ENCODE assay signal across 1 cellular context in the genomic region with DNA sequence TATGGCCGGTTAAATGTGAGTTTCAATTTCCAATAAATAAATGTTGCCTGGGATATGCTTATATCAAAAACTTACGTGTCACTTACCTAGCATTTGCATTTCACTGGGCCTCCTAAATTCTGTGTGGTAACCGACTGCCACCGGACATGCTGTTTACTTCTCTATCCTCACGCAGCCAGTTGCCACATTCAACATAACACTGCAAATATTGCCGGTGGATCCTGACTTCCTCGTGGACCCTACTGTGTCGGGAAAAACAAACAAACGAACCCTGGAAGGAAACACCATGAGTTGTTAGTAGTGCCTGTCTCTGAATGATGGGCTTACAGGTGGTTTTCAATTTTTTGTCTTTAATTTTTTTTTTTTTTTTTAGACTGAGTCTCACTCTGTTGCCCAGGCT.
TF ChIP-seq lines count a peak whose summit lies in the region.

No MANE protein-coding gene starts in this region.

TF ChIP-seq in WTC11, 78 proteins besides CTCF, POLR2A, EP300 and RAD21 (continued from another document):
- TF ChIP-seq, protein P1, sequence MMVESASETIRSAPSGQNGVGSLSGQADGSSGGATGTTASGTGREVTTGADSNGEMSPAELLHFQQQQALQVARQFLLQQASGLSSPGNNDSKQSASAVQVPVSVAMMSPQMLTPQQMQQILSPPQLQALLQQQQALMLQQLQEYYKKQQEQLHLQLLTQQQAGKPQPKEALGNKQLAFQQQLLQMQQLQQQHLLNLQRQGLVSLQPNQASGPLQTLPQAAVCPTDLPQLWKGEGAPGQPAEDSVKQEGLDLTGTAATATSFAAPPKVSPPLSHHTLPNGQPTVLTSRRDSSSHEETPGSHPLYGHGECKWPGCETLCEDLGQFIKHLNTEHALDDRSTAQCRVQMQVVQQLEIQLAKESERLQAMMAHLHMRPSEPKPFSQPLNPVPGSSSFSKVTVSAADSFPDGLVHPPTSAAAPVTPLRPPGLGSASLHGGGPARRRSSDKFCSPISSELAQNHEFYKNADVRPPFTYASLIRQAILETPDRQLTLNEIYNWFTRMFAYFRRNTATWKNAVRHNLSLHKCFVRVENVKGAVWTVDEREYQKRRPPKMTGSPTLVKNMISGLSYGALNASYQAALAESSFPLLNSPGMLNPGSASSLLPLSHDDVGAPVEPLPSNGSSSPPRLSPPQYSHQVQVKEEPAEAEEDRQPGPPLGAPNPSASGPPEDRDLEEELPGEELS (CRISPR knock-in tag; IDR thresholded peaks at IDR 0.05), result no peak
- TF ChIP-seq GABPB1 (CRISPR knock-in tag; IDR thresholded peaks at IDR 0.05), result 0 out of 2 replicates have a peak, but pooled peaks have one; percentile 11
